ENCODE assay signal across 8 cellular contexts in the genomic region with DNA sequence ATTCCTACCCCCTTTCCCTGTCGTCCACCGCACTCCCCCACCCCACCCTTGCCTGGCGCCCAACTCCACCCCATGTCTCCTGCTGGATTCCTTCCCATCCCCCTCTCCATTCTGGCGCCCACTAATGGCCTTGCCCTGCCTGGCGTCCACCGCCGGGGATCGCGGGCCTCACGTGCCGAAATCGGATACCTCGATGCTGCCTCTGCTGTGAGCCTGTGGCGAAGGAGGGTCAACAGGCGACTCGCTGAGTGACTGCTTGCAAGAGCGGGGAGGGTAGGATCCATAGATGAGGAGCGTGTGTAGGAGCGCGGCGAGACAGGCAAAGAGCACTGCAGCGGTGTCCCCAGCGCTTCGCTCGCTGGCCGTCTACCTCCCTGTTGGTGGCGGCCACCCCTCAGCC. TPM values are rescaled to one million over a fixed set of nuclear protein-coding genes. Genes with fewer than 3 reads are reported as not detected.
DNase-seq lines count a peak whose midpoint lies in the region; TF ChIP-seq lines count a peak whose summit lies in the region.
"Not testable (repeated sequence)": the region's sequence is repeated elsewhere in the genome, so short reads cannot be mapped to it uniquely, and the experiment has no call there.

Gene SPIN2A, minus strand, starts transcription at position 327 of the 400 bp plus-strand sequence. CDS start 800 bp downstream, outside the sequence.

- not testable (repeated sequence) for H3K27ac ChIP-seq in brain microvascular endothelial cell

- H3K4me3 ChIP-seq in H7 (ENCODE audit: insufficient read depth, low read depth, low read length) = peak within 1 kb of the TSS; percentile 45
- H3K4me3 ChIP-seq in brain microvascular endothelial cell (ENCODE audit: low read depth, low read length) = peak within 1 kb of the TSS; percentile 47
- peak within 1 kb of the TSS; percentile 37 for H3K4me3 ChIP-seq in fibroblast of pulmonary artery (replicated peaks; ENCODE audit: low read depth, low read length)
- H3K4me3 ChIP-seq in iPS-15b (ENCODE audit: low read depth, low read length) = peak within 1 kb of the TSS; percentile 60
- peak within 1 kb of the TSS; percentile 36 for H3K4me3 ChIP-seq in skeletal muscle cell (ENCODE audit: low read depth, low read length)

- H3K27me3 ChIP-seq in H7 (ENCODE audit: control insufficient read depth, insufficient read depth, low read length); brain microvascular endothelial cell (replicated peaks); iPS-15b (ENCODE audit: control insufficient read depth, insufficient read depth, low read length): not testable (repeated sequence)

- not testable (repeated sequence) for H3K27me3 Mint-ChIP-seq in nephron progenitor cell (ENCODE audit: low read depth, poor library complexity)

- H3K9me3 Mint-ChIP-seq in nephron progenitor cell = peaks cover 54% of the 10 kb centered on the region

- not testable (repeated sequence) for TF ChIP-seq CTCF in brain microvascular endothelial cell (IDR thresholded peaks at IDR 0.05; ENCODE audit: low read depth, low read length, missing control alignments); fibroblast of pulmonary artery (IDR thresholded peaks at IDR 0.05; ENCODE audit: low read length, missing control alignments); nephron progenitor cell (IDR thresholded peaks at IDR 0.05)

- peak within 1 kb of the TSS; percentile 79 for H3K4me3 Mint-ChIP-seq in nephron progenitor cell

- H3K4me1 Mint-ChIP-seq in nephron progenitor cell = peaks cover 24% of the 10 kb centered on the region

- in situ Hi-C loops in ACHN (cut with HindIII; ENCODE audit: low pct_ligation_motif_present, low pct_unique_long_range_greater_than_20kb, low sequenced_read_pairs); brain microvascular endothelial cell (cut with HindIII; ENCODE audit: low pct_ligation_motif_present, low sequenced_read_pairs): not testable (repeated sequence)

- H3K9ac ChIP-seq in iPS-15b (ENCODE audit: low read depth, low read length) = not testable (repeated sequence)

- not testable (repeated sequence) for H3K4me1 ChIP-seq in iPS-15b (ENCODE audit: control insufficient read depth, insufficient read depth, low read length)

- DNase-seq in ACHN (peak; percentile 18), H7 (peak; percentile 64), NCI-H510A (lab: John Stamatoyannopoulos, UW) (peak; percentile 41), nephron progenitor cell (peak; percentile 58)
- DNase-seq in brain microvascular endothelial cell; fibroblast of pulmonary artery (ENCODE audit: low read depth); skeletal muscle cell (ENCODE audit: low read depth): not testable (repeated sequence)

- not testable (repeated sequence) for H3K9me3 ChIP-seq in iPS-15b (ENCODE audit: control insufficient read depth, insufficient read depth, low read length)

- not testable (repeated sequence) for H3K36me3 ChIP-seq in H7 (replicated peaks; ENCODE audit: control insufficient read depth, insufficient read depth, low read length); brain microvascular endothelial cell (replicated peaks); iPS-15b (ENCODE audit: control insufficient read depth, insufficient read depth, low read length)

- H3K27ac Mint-ChIP-seq in nephron progenitor cell = peak within 1 kb of the TSS; percentile 58

- H3K36me3 Mint-ChIP-seq in nephron progenitor cell (ENCODE audit: low read depth) = peaks cover 14% of the 10 kb centered on the region

RNA-seq across cellular contexts. Expression of gene SPIN2A, which starts in this region (rescaled TPM):
- total RNA-seq in H7 (2014; rRNA removed; shearing (Covaris generic)) = 1.4 and 2.0 TPM in 2 replicates
